16 cellular contexts compared by ENCODE assay signal in the genomic region with DNA sequence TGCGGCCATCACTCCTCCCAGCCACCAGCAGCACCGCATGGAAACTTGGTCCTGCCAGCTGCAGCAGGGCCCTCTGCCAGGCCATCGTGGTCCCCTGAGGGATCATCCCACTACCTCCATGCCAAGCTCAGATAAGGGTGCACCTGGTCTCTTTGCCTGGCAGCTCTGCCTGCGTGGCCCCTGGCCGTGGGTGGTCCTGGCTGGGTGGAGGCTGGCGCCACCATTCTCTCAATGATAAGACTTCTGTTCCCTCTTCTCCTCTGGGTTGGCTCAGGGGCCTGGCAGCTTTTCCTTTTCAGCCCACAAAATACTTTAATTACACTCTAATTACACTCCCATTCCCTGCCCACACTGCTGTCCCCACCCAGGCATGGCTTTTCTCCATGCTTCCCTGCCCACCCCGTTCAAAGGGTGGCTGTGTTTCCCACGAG. TPM values are rescaled to one million over a fixed set of nuclear protein-coding genes. Genes with fewer than 3 reads are reported as not detected.
A peak's percentile ranks its signal among the peaks of the same experiment; 100 is the strongest.
DNase-seq lines count a peak whose midpoint lies in the region; TF ChIP-seq lines count a peak whose summit lies in the region.
"Had no signal": no experiment of that assay in that cellular context is flagged by ENCODE, and none has a peak within 500 bp of the region (broad histone marks: within the 10 kb centered on the region; RNA-seq: fewer than 3 reads in every experiment).

No MANE protein-coding gene starts in this region.

- CTCF ChIA-PET in HEK293 (lab: Yijun Ruan, JAX) (interaction anchor here (0.6 to 1.4 kb wide), 2 partner anchors 22 to 338 kb away, joined by 3 to 8 read pairs; no protein-coding TSS in a partner anchor), GM10248 (lab: Yijun Ruan, JAX) (interaction anchor here (1.9 kb wide), 1 partner anchor 34 kb away, joined by 6 read pairs; no protein-coding TSS in a partner anchor)

- H3K36me3 ChIP-seq in HEK293 (ENCODE audit: control insufficient read depth in 2 of 2, insufficient read depth in 1 of 2, low read length in 2 of 2): no peaks in the 10 kb centered on the region
- H3K36me3 ChIP-seq in neuronal stem cell (replicated peaks in 1 of 2; ENCODE audit: control insufficient read depth in 2 of 2, insufficient read depth in 2 of 2, low read length in 2 of 2): no peaks in the 10 kb centered on the region

- no peak overlapping the region for H3K14ac ChIP-seq in neuronal stem cell (ENCODE audit: low read length)

- no peak overlapping the region for H3K4me3 ChIP-seq in HEK293 (ENCODE audit: low read depth, low read length)
- H3K4me3 ChIP-seq in neuronal stem cell (ENCODE audit: low read length in 2 of 2): no peak overlapping the region

- peak; percentile 8 for DNase-seq in NCI-H345 (lab: John Stamatoyannopoulos, UW)
- no peak for DNase-seq in NCI-H345 treated with DMSO at 0.1 percent for 48 hours (lab: John Stamatoyannopoulos, UW; ENCODE audit: unreplicated experiment)
- peak; percentile 41 for DNase-seq in RPMI7951 (ENCODE audit: low read depth)
- DNase-seq in neuronal stem cell (ENCODE audit: low spot score): no peak
- DNase-seq in GM10248 (ENCODE audit: extremely low spot score): no peak
- no peak for DNase-seq in AG08396 (ENCODE audit: low spot score)
- DNase-seq in GM13977 (ENCODE audit: low spot score): no peak
- DNase-seq: DND-41, GF-D8, Karpas-422, MM.1S, NCI-H1436, T-helper 1 cell had no signal

- H3K23ac ChIP-seq in neuronal stem cell (ENCODE audit: low read depth, low read length, poor library complexity): no peak overlapping the region

- H3K27me3 ChIP-seq in neuronal stem cell (ENCODE audit: control insufficient read depth in 3 of 3, insufficient read depth in 3 of 3, low read depth in 1 of 3, low read length in 3 of 3): peaks cover 0 to 41% (median 26%) of the 10 kb centered on the region in 3 experiments

- no peak overlapping the region for H2BK120ac ChIP-seq in neuronal stem cell (ENCODE audit: low read depth, low read length)

- H3K4ac ChIP-seq in neuronal stem cell (ENCODE audit: low read length): no peak overlapping the region

- no peak overlapping the region for H2BK5ac ChIP-seq in neuronal stem cell (ENCODE audit: low read length)

- no peak overlapping the region for H2BK12ac ChIP-seq in neuronal stem cell (ENCODE audit: low read length)

- peak overlapping the region; percentile 78 for H2AK5ac ChIP-seq in neuronal stem cell (ENCODE audit: low read depth, low read length)

- H3K27ac ChIP-seq in HEK293 (ENCODE audit: extremely low read depth, low read depth, low read length): no peak overlapping the region
- H3K27ac ChIP-seq in neuronal stem cell (replicated peaks; ENCODE audit: low read length): no peak overlapping the region

- no peak overlapping the region for H2BK15ac ChIP-seq in neuronal stem cell (ENCODE audit: low read length)

- H3K4me2 ChIP-seq in neuronal stem cell (ENCODE audit: insufficient read depth, low read length, poor library complexity, severe bottlenecking): no peak overlapping the region

- TF ChIP-seq CTCF in HEK293 (tag by site-specific recombination; IDR thresholded peaks at IDR 0.05) (no peak), GM10248 (IDR thresholded peaks at IDR 0.05; ENCODE audit: control extremely low read depth, extremely low read depth, low read depth, missing control alignments) (no peak), GM13977 (IDR thresholded peaks at IDR 0.05; ENCODE audit: extremely low read depth, insufficient read depth, missing control alignments) (no peak)

- H3K4me1 ChIP-seq in HEK293 (ENCODE audit: control insufficient read depth, insufficient read depth, low read length) (no peaks in the 10 kb centered on the region), neuronal stem cell (ENCODE audit: control insufficient read depth in 2 of 2, insufficient read depth in 1 of 2, low read depth in 1 of 2, low read length in 2 of 2) (peaks cover 2 to 4% of the 10 kb centered on the region in 2 donors)
- H3K4me1 ChIP-seq: Caco-2 had no signal

- H4K8ac ChIP-seq in neuronal stem cell (ENCODE audit: low read depth, low read length): no peak overlapping the region

- H4K91ac ChIP-seq in neuronal stem cell (ENCODE audit: low read depth, low read length, poor library complexity): no peak overlapping the region

- in situ Hi-C loops in GM13977 (cut with MboI; ENCODE audit: low pct_unique_long_range_greater_than_20kb, low sequenced_read_pairs, unreplicated experiment): no loop called here

- H3K18ac ChIP-seq in neuronal stem cell (ENCODE audit: low read length): peak overlapping the region; percentile 75

- POLR2A ChIA-PET in HEK293 (lab: Yijun Ruan, JAX): no interaction called here
- POLR2A ChIA-PET in GM10248 (lab: Yijun Ruan, JAX): no interaction called here

- no peaks in the 10 kb centered on the region for H3K79me1 ChIP-seq in neuronal stem cell (ENCODE audit: low read depth, low read length)

- no CpG with 5 or more reads among the region's 8 CpGs for WGBS in neuronal stem cell (ENCODE audit: extremely low coverage in 2 of 2, insufficient read length in 2 of 2, insufficient replicate concordance in 1 of 2), 2 donors

- no peaks in the 10 kb centered on the region for H3K9me3 ChIP-seq in HEK293 (ENCODE audit: control insufficient read depth, insufficient read depth, low read depth, low read length)
- H3K9me3 ChIP-seq in neuronal stem cell (replicated peaks in 1 of 2; ENCODE audit: control insufficient read depth in 2 of 2, insufficient read depth in 1 of 2, low read depth in 1 of 2, low read length in 2 of 2): no peaks in the 10 kb centered on the region
- H3K9me3 ChIP-seq: Caco-2 had no signal

- no peak overlapping the region for H2AFZ ChIP-seq in neuronal stem cell (ENCODE audit: low read length)

- H3K9ac ChIP-seq in neuronal stem cell (ENCODE audit: low read depth, low read length, poor library complexity): no peak overlapping the region

TF ChIP-seq in HEK293, 187 proteins besides CTCF, POLR2A, EP300 and RAD21:
- TF ChIP-seq ZNF140 (tag by site-specific recombination; IDR thresholded peaks at IDR 0.05): no peak
- TF ChIP-seq, protein P1, sequence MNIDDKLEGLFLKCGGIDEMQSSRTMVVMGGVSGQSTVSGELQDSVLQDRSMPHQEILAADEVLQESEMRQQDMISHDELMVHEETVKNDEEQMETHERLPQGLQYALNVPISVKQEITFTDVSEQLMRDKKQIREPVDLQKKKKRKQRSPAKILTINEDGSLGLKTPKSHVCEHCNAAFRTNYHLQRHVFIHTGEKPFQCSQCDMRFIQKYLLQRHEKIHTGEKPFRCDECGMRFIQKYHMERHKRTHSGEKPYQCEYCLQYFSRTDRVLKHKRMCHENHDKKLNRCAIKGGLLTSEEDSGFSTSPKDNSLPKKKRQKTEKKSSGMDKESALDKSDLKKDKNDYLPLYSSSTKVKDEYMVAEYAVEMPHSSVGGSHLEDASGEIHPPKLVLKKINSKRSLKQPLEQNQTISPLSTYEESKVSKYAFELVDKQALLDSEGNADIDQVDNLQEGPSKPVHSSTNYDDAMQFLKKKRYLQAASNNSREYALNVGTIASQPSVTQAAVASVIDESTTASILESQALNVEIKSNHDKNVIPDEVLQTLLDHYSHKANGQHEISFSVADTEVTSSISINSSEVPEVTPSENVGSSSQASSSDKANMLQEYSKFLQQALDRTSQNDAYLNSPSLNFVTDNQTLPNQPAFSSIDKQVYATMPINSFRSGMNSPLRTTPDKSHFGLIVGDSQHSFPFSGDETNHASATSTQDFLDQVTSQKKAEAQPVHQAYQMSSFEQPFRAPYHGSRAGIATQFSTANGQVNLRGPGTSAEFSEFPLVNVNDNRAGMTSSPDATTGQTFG (tag by site-specific recombination; IDR thresholded peaks at IDR 0.05; ENCODE audit: borderline replicate concordance): no peak
- TF ChIP-seq ZFHX2 (tag by site-specific recombination; conservative IDR thresholded peaks at IDR 0.05): peak; percentile 89
- TF ChIP-seq KLF16 (tag by site-specific recombination; IDR thresholded peaks at IDR 0.05): no peak
- no peak for TF ChIP-seq ZNF843 (tag by site-specific recombination; IDR thresholded peaks at IDR 0.05)
- TF ChIP-seq EGR2 (tag by site-specific recombination; IDR thresholded peaks at IDR 0.05; ENCODE audit: low read depth): peak; percentile 92
- peak; percentile 31; the same call in 1 of the 2 replicates for TF ChIP-seq KLF1 (tag by site-specific recombination; IDR thresholded peaks at IDR 0.05)
- no peak for TF ChIP-seq SALL2 (tag by site-specific recombination; IDR thresholded peaks at IDR 0.05; ENCODE audit: borderline replicate concordance)
- TF ChIP-seq ZNF747 (tag by site-specific recombination; IDR thresholded peaks at IDR 0.05): no peak

RNA-seq across cellular contexts. Expression of gene TSKU, which starts 26.8 kb away (rescaled TPM):
- 45.2 and 52.2 TPM in 2 replicates for total RNA-seq in RPMI7951 (2014; rRNA removed; shearing (Covaris generic))
- 12.1 TPM for polyA plus RNA-seq in neuronal stem cell (2013, experiment 1 of 2)
- polyA plus RNA-seq in neuronal stem cell (2013, experiment 2 of 2): 11.9 TPM
- polyA plus RNA-seq: CD14-positive monocyte had no signal

Comparison
In these comparisons a context has a peak if more than half of its experiments do, and no peak if none do; other contexts are left out.
1. DNase-seq: peak in NCI-H345 (single experiment) and RPMI7951 (single experiment); none in NCI-H345 treated with DMSO at 0.1 percent for 48 hours (single experiment), neuronal stem cell (single experiment), GM10248 (single experiment), AG08396 (single experiment) and GM13977 (single experiment).